Comparison of ENCODE assay signal across 8 cellular contexts in the genomic region with DNA sequence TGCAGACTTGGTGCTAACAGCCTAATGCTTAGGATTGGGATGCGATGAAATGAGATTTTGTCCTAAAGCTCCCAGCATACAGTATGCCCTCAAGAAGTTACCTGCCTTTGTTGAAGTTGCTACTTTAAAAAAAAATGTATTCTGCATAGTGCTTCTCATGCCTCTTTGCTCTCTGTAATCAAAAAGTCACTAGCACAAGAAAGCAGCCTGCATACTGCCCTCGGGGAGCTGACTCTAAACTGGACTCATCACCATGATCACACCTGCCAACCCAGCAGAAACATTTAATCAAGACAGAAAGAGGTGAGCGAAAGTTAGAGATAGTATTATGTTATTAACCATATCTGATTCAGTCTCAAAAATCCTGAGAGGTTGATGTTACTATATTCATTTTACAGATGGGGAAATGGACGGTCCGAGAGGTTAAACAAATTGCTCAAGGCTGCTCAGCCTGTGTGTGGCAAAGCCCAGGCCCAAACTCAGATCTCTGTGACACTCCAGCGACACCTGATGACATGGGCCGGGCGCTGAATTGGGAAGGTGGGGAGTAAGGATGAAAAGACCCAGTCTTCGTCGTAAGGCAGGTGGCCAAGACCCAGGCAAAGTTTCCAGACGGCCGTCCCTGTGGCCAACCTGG. TPM values are rescaled to one million over a fixed set of nuclear protein-coding genes. Genes with fewer than 3 reads are reported as not detected.
DNase-seq lines count a peak whose midpoint lies in the region; ATAC-seq and TF ChIP-seq lines count a peak whose summit lies in the region.

No MANE protein-coding gene starts in this region.

- TF ChIP-seq CTCF in GM12875 (IDR thresholded peaks at IDR 0.05; ENCODE audit: borderline replicate concordance, insufficient read depth, low read depth, low read length): no peak
- TF ChIP-seq CTCF in HFFc6 (IDR thresholded peaks at IDR 0.05): no peak
- no peak for TF ChIP-seq CTCF in ascending aorta (IDR thresholded peaks at IDR 0.05)

- peak overlapping the region; percentile 79 for H3K4me3 Mint-ChIP-seq in HFFc6
- peak overlapping the region; percentile 83 for H3K4me3 Mint-ChIP-seq in natural killer cell treated with Interleukin-12 subunit alpha and Interleukin-12 subunit beta and Interleukin-15 and Interleukin-18, amount 100 ng/mL, for 72 hours

- H3K27ac Mint-ChIP-seq in HFFc6: no peak overlapping the region
- H3K27ac Mint-ChIP-seq in natural killer cell treated with Interleukin-12 subunit alpha and Interleukin-12 subunit beta and Interleukin-15 and Interleukin-18, amount 100 ng/mL, for 72 hours: peak overlapping the region; percentile 34 to 81

- peaks cover 5 to 13% of the 10 kb centered on the region in 2 donors for H3K4me1 ChIP-seq in ascending aorta

- H3K36me3 ChIP-seq in ascending aorta: no peaks in the 10 kb centered on the region

- H3K4me3 ChIP-seq in GM12875 (ENCODE audit: low read depth, low read length): peak overlapping the region; percentile 80
- H3K4me3 ChIP-seq in ascending aorta: peak overlapping the region; percentile 73 to 90

- no peak overlapping the region for H3K27ac ChIP-seq in ascending aorta

- no peaks in the 10 kb centered on the region for H3K27me3 ChIP-seq in ascending aorta

- H3K36me3 Mint-ChIP-seq in HFFc6 (ENCODE audit: low read depth): peaks cover 4% of the 10 kb centered on the region; the same call in 1 of the 2 replicates
- peaks cover 24% of the 10 kb centered on the region for H3K36me3 Mint-ChIP-seq in natural killer cell treated with Interleukin-12 subunit alpha and Interleukin-12 subunit beta and Interleukin-15 and Interleukin-18, amount 100 ng/mL, for 72 hours

- H3K9me3 ChIP-seq in ascending aorta: no peaks in the 10 kb centered on the region

- H3K4me1 Mint-ChIP-seq in HFFc6 (ENCODE audit: low read depth): peaks cover 22% of the 10 kb centered on the region
- peaks cover 39 to 59% of the 10 kb centered on the region in 2 donors for H3K4me1 Mint-ChIP-seq in natural killer cell treated with Interleukin-12 subunit alpha and Interleukin-12 subunit beta and Interleukin-15 and Interleukin-18, amount 100 ng/mL, for 72 hours (ENCODE audit: low read depth in 2 of 2)

- no peaks in the 10 kb centered on the region for H3K9me3 Mint-ChIP-seq in HFFc6
- H3K9me3 Mint-ChIP-seq in natural killer cell treated with Interleukin-12 subunit alpha and Interleukin-12 subunit beta and Interleukin-15 and Interleukin-18, amount 100 ng/mL, for 72 hours: no peaks in the 10 kb centered on the region

- ATAC-seq in natural killer cell treated with Interleukin-12 subunit alpha and Interleukin-12 subunit beta and Interleukin-15 and Interleukin-18, amount 100 ng/mL, for 72 hours: no peak

- intact Hi-C loops in ascending aorta (cut with DNase I): loop anchor here (1.0 to 2.0 kb wide), 3 partner anchors 34 to 266 kb away; a partner anchor contains a TSS

- no peak for DNase-seq in HFFc6
- DNase-seq in ascending aorta (ENCODE audit: low spot score in 2 of 2): no peak
- DNase-seq in natural killer cell treated with Interleukin-12 subunit alpha and Interleukin-12 subunit beta and Interleukin-15 and Interleukin-18, amount 100 ng/mL, for 72 hours (ENCODE audit: low spot score): no peak
- no peak for DNase-seq in islet precursor cell
- DNase-seq in NCI-H69 (lab: John Stamatoyannopoulos, UW): no peak
- DNase-seq in stimulated activated CD4-positive, alpha-beta T cell treated with anti-CD3 and anti-CD28 coated beads, Interleukin-12 subunit alpha, Interleukin-12 subunit beta, amount 100 ng/mL, for 4 hours: no peak
- no peak for DNase-seq in HK-2 (ENCODE audit: unreplicated experiment)

- H3K27me3 Mint-ChIP-seq in HFFc6 (ENCODE audit: insufficient read depth): peaks cover 25% of the 10 kb centered on the region
- H3K27me3 Mint-ChIP-seq in natural killer cell treated with Interleukin-12 subunit alpha and Interleukin-12 subunit beta and Interleukin-15 and Interleukin-18, amount 100 ng/mL, for 72 hours: peaks cover 31 to 40% of the 10 kb centered on the region in 2 donors

RNA-seq across cellular contexts. Expression of a gene that starts 1.1 kb away (rescaled TPM):
- total RNA-seq in HFFc6 (2021; fragmentation: NEBNext Ultra II Directional; extraction: Animal tissue kit (Norgen Biotek cat#: 25700)): 1 to 10 TPM in 5 of 6 experiments, under 1 TPM in 1; 0.89 to 1.7 (median 1.4) TPM
- 18.4 TPM for total RNA-seq in ascending aorta
- total RNA-seq in natural killer cell treated with Interleukin-12 subunit alpha and Interleukin-12 subunit beta and Interleukin-15 and Interleukin-18, amount 100 ng/mL, for 72 hours: 100 to 1,000 TPM in 1 of 2 donors, 10 to 100 TPM in 1; 46.6 to 137 TPM
